ENCODE assay signal across 28 cellular contexts in the genomic region with DNA sequence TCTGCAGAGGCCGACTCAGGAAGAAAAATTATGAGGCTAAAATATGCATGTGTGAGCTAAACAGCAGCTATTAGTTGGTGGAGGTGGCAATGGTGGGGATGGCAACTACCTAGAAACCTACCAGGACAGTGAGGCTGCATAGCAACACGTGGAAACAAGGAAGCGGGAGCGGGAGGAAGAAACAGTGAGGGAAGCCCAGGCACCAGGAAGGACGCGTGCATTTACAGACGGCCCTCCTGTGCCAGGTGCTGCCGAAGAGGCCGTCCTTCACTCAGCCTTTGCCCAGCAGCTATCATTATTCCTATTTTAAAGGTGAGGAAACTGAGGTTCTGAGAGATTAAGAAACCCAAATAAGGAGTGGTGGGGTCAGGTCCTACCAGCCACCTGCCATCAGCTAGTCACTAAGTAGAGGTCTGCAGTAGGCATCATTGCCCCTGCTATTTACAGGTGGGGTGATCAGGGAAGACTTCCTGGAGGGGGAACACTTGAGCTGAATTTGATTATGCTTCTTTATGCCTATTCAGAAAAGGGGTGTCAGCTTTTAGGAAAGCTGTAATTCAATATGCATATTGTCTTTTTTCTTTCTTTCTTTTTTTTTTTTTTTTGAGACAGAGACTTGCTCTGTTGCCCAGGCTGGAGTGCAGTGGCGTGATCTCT.
"Had no signal": no experiment of that assay in that cellular context is flagged by ENCODE, and none has a peak within 500 bp of the region (broad histone marks: within the 10 kb centered on the region; RNA-seq: fewer than 3 reads in every experiment).

No MANE protein-coding gene starts in this region.

- H3K9me3 Mint-ChIP-seq: activated B cell treated with CpG ODN at 0.5 μM for 24 hours; activated CD8-positive, alpha-beta T cell treated with anti-CD3 and anti-CD28 coated beads for 36 hours; activated naive CD4-positive, alpha-beta T cell treated with anti-CD3 and anti-CD28 coated beads, Interleukin-2, amount 50 U/mL, for 24 hours; activated naive CD8-positive, alpha-beta T cell treated with anti-CD3 and anti-CD28 coated beads, Interleukin-2, amount 50 U/mL, for 24 hours; activated T-helper 2 cell treated with anti-CD3 and anti-CD28 coated beads, Interferon-gamma antibody, Interleukin-2, Interleukin-4, amounts not matched to agents 10 μg/mL and 5 μg/mL and 100 μg/mL, durations not matched to agents 14 hours and 24 hours and 36 hours; dendritic cell treated with granulocyte-macrophage colony-stimulating factor and Interleukin-4, amounts not matched to agents 40 ng/mL and 50 ng/mL, for 4 days; endodermal cell; natural killer cell; neural progenitor cell had no signal

- H3K4me1 Mint-ChIP-seq: activated B cell treated with CpG ODN at 0.5 μM for 24 hours; activated naive CD4-positive, alpha-beta T cell treated with anti-CD3 and anti-CD28 coated beads, Interleukin-2, amount 50 U/mL, for 24 hours; activated naive CD8-positive, alpha-beta T cell treated with anti-CD3 and anti-CD28 coated beads, Interleukin-2, amount 50 U/mL, for 24 hours; natural killer cell had no signal

- H3K27me3 ChIP-seq: breast epithelium, heart right ventricle, left lung, neural progenitor cell, right lobe of liver, tibial nerve had no signal

- H3K4me3 ChIP-seq: breast epithelium, heart right ventricle, left lung, lower lobe of right lung, neural progenitor cell, right lobe of liver, skin epidermis, tibial nerve had no signal

- H2AFZ ChIP-seq: neural progenitor cell had no signal

- H3K4me1 ChIP-seq: breast epithelium, left lung, lower lobe of right lung, tibial nerve had no signal

- DNase-seq: activated B cell treated with CpG ODN at 0.5 μM for 24 hours; activated CD4-positive, alpha-beta T cell treated with anti-CD3 and anti-CD28 coated beads, Interleukin-2, amount 50 U/mL, for 1 hour; activated CD8-positive, alpha-beta T cell treated with anti-CD3 and anti-CD28 coated beads for 36 hours; activated naive CD8-positive, alpha-beta T cell treated with anti-CD3 and anti-CD28 coated beads, Interleukin-2, amount 50 U/mL, for 24 hours; activated T-cell treated with anti-CD3 and anti-CD28 coated beads, Interleukin-2, amount 50 U/mL, for 48 hours; central memory CD4-positive, alpha-beta T cell; endodermal cell; foreskin melanocyte; heart right ventricle; kidney glomerular epithelial cell; left lung; lower lobe of right lung; mesenchymal stem cell; natural killer cell; occipital lobe; right lobe of liver; stimulated activated CD4-positive, alpha-beta T cell treated with anti-CD3 and anti-CD28 coated beads, Interleukin-1b, Interleukin-23, amount 100 ng/mL, for 48 hours; stimulated activated naive CD4-positive, alpha-beta T cell; T-helper 17 cell; T1000 had no signal

- ATAC-seq: activated CD8-positive, alpha-beta T cell treated with anti-CD3 and anti-CD28 coated beads for 36 hours; activated naive CD8-positive, alpha-beta T cell treated with anti-CD3 and anti-CD28 coated beads, Interleukin-2, amount 50 U/mL, for 24 hours; esophagus mucosa; heart right ventricle; left lung; lower lobe of right lung; natural killer cell; T-helper 17 cell had no signal

- H3K4me2 ChIP-seq: neural progenitor cell had no signal

- H3K27me3 Mint-ChIP-seq: activated B cell treated with CpG ODN at 0.5 μM for 24 hours; activated CD8-positive, alpha-beta T cell treated with anti-CD3 and anti-CD28 coated beads for 36 hours; activated naive CD4-positive, alpha-beta T cell treated with anti-CD3 and anti-CD28 coated beads, Interleukin-2, amount 50 U/mL, for 24 hours; activated naive CD8-positive, alpha-beta T cell treated with anti-CD3 and anti-CD28 coated beads, Interleukin-2, amount 50 U/mL, for 24 hours; dendritic cell treated with granulocyte-macrophage colony-stimulating factor and Interleukin-4, amounts not matched to agents 40 ng/mL and 50 ng/mL, for 4 days; T-helper 17 cell had no signal

- H3K4me3 Mint-ChIP-seq: activated B cell treated with CpG ODN at 0.5 μM for 24 hours; activated CD8-positive, alpha-beta T cell treated with anti-CD3 and anti-CD28 coated beads for 36 hours; activated naive CD4-positive, alpha-beta T cell treated with anti-CD3 and anti-CD28 coated beads, Interleukin-2, amount 50 U/mL, for 24 hours; activated naive CD8-positive, alpha-beta T cell treated with anti-CD3 and anti-CD28 coated beads, Interleukin-2, amount 50 U/mL, for 24 hours; dendritic cell treated with granulocyte-macrophage colony-stimulating factor and Interleukin-4, amounts not matched to agents 40 ng/mL and 50 ng/mL, for 4 days; endodermal cell; natural killer cell; neural progenitor cell; T-helper 17 cell had no signal

- H3K36me3 Mint-ChIP-seq: natural killer cell, neural progenitor cell had no signal

- H3K36me3 ChIP-seq: breast epithelium, heart right ventricle, left lung, lower lobe of right lung, neural progenitor cell, right lobe of liver had no signal

- H3K27ac ChIP-seq: breast epithelium, heart right ventricle, left lung, lower lobe of right lung, neural progenitor cell, skin epidermis, tibial nerve had no signal

- H3K27ac Mint-ChIP-seq: activated B cell treated with CpG ODN at 0.5 μM for 24 hours; activated CD8-positive, alpha-beta T cell treated with anti-CD3 and anti-CD28 coated beads for 36 hours; activated naive CD4-positive, alpha-beta T cell treated with anti-CD3 and anti-CD28 coated beads, Interleukin-2, amount 50 U/mL, for 24 hours; activated naive CD8-positive, alpha-beta T cell treated with anti-CD3 and anti-CD28 coated beads, Interleukin-2, amount 50 U/mL, for 24 hours; activated T-helper 2 cell treated with anti-CD3 and anti-CD28 coated beads, Interferon-gamma antibody, Interleukin-2, Interleukin-4, amounts not matched to agents 10 μg/mL and 5 μg/mL and 100 μg/mL, durations not matched to agents 14 hours and 24 hours and 36 hours; dendritic cell treated with granulocyte-macrophage colony-stimulating factor and Interleukin-4, amounts not matched to agents 40 ng/mL and 50 ng/mL, for 4 days; natural killer cell; neural progenitor cell; T-helper 17 cell had no signal

- H3K9me3 ChIP-seq: breast epithelium, heart right ventricle, left lung, lower lobe of right lung, right lobe of liver, tibial nerve had no signal
